16 cellular contexts compared by ENCODE assay signal in genomic region chr12:91983935-91984334, GRCh38.
"Had no signal": no experiment of that assay in that cellular context is flagged by ENCODE, and none has a peak within 500 bp of the region (broad histone marks: within the 10 kb centered on the region; RNA-seq: fewer than 3 reads in every experiment).

No MANE protein-coding gene starts in this region.

- H3K27me3 ChIP-seq: foreskin keratinocyte, neutrophil, spleen, tibial artery, upper lobe of left lung, vagina had no signal

- ATAC-seq: foreskin keratinocyte; mucosa of descending colon; naive thymus-derived CD8-positive, alpha-beta T cell; sciatic nerve; stimulated activated memory B cell treated with anti-CD40 and anti-IgM and Interleukin-4, amounts not matched to agents 10 μg/mL and 1 μg/mL and 100 μg/mL, for 72 hours had no signal

- H3K9me3 ChIP-seq: mucosa of descending colon, neutrophil, spleen, tibial artery, upper lobe of left lung, vagina had no signal

- H3K27ac ChIP-seq: foreskin keratinocyte, neutrophil, upper lobe of left lung, vagina had no signal

- H3K36me3 ChIP-seq: neutrophil, spleen, tibial artery, upper lobe of left lung, vagina had no signal

- H3K4me1 ChIP-seq: foreskin keratinocyte, vagina had no signal

- H3K4me3 ChIP-seq: mucosa of descending colon, spleen, tibial artery, upper lobe of left lung, vagina had no signal

- DNase-seq: dermis blood vessel endothelial cell; foreskin keratinocyte; kidney glomerular epithelial cell; mucosa of descending colon; naive thymus-derived CD8-positive, alpha-beta T cell; posterior cingulate gyrus; spleen; stimulated activated CD4-positive, alpha-beta T cell treated with anti-CD3 and anti-CD28 coated beads, Interleukin-15, amount 100 ng/mL, for 24 hours; stimulated activated CD4-positive, alpha-beta T cell treated with anti-CD3 and anti-CD28 coated beads, Interleukin-1b, Interleukin-23, amount 100 ng/mL, for 48 hours; stimulated activated CD4-positive, alpha-beta T cell treated with anti-CD3 and anti-CD28 coated beads, Interleukin-4, amount 100 ng/mL, for 24 hours; tibial artery; upper lobe of left lung had no signal
